In the genomic region with DNA sequence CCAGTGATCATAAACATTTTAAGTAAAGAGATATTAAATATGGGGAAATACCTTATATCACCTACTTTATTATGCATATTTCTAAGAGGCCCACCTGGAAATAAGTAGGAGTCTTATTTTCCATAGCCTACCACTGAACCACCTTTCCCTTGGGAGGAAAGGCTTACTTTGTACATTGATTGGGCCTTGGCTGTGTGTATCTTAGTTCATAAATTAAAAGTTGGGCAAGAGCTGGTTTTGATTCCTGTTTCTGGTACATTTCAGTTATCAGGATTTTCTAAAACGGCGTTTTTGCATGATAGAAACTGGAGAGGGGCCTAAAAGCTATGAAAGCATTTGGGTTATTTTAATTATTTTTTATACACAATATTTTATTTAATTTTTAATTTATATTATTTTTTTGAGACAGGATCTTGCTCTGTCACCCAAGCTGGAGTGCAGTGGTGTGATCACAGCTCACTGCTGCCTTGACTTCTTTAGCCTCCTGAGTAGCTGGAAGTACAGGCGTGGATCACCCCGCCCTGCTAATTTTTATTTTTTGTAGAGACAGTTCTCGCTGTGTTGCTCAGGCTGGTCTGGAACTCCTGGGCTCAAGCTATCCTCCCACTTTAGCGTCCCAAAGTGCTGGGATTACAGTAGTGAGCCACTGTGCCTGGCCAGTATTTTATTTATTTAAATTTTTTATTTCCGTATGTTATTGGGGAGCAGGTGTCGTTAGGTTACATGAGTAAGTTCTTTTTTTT, we compare ENCODE assay signal across 10 cellular contexts. TPM values are rescaled to one million over a fixed set of nuclear protein-coding genes. Genes with fewer than 3 reads are reported as not detected.
DNase-seq lines count a peak whose midpoint lies in the region; ATAC-seq and TF ChIP-seq lines count a peak whose summit lies in the region.
"Had no signal": no experiment of that assay in that cellular context is flagged by ENCODE, and none has a peak within 500 bp of the region (broad histone marks: within the 10 kb centered on the region; RNA-seq: fewer than 3 reads in every experiment).

No MANE protein-coding gene starts in this region.

- WGBS in HUES64, result 80% methylated on average over 6 of the region's 8 CpGs

- H3K27me3 Mint-ChIP-seq in CD4-positive, alpha-beta T cell, result no peaks in the 10 kb centered on the region
- no peaks in the 10 kb centered on the region for H3K27me3 Mint-ChIP-seq in T-cell
- no peaks in the 10 kb centered on the region for H3K27me3 Mint-ChIP-seq in mesothelial cell of epicardium (ENCODE audit: low read depth)

- DNase-seq in CD4-positive, alpha-beta T cell, result no peak
- no peak for DNase-seq in T-cell
- no peak for DNase-seq in mesothelial cell of epicardium (ENCODE audit: low spot score in 2 of 2, unreplicated experiment in 2 of 2)
- no peak for DNase-seq in NCI-H1930 (lab: John Stamatoyannopoulos, UW)
- no peak for DNase-seq in Right ventricle myocardium superior
- DNase-seq in NCI-H774 (lab: John Stamatoyannopoulos, UW), result no peak
- DNase-seq: activated CD4-positive, alpha-beta T cell treated with anti-CD3 and anti-CD28 coated beads for 48 hours; left cardiac atrium had no signal

- POLR2A ChIA-PET in CD4-positive, alpha-beta T cell (lab: Charles Lee), result interaction anchor here (1.2 to 4.9 kb wide), 2 partner anchors 20 to 67 kb away, joined by 5 to 75 read pairs; partner anchors contain the start of genes C3orf33 and SLC33A1
- POLR2A ChIA-PET in T-cell (lab: Charles Lee), result interaction anchor here (0.6 to 1.1 kb wide), 3 partner anchors 8 to 1548 kb away, joined by 3 to 8 read pairs (median 4); partner anchors contain the start of gene C3orf33 (in 1 of the 2)

- intact Hi-C loops in CD4-positive, alpha-beta T cell (cut with DNase I, micrococcal nuclease), result loop anchor here (5.0 to 10.0 kb wide), 5 partner anchors 66 to 1551 kb away; partner anchors contain the start of genes C3orf33 (in 1 of the 2), DHX36 (in 1 of the 2) and PLCH1 (in 1 of the 2)
- intact Hi-C loops in Right ventricle myocardium superior (cut with DNase I), result loop anchor here (10.0 kb wide), 1 partner anchor 118 kb away; no protein-coding TSS in a partner anchor

- ATAC-seq in CD4-positive, alpha-beta T cell (ENCODE audit: poor library complexity), result no peak
- ATAC-seq in T-cell (replicated peaks in 1 of 4), result no peak
- ATAC-seq in HG02571 (IDR thresholded peaks at IDR 0.05; ENCODE audit: unreplicated experiment), result no peak
- no peak for ATAC-seq in Right ventricle myocardium superior (ENCODE audit: poor library complexity)
- ATAC-seq: left cardiac atrium had no signal

- H3K27ac Mint-ChIP-seq in CD4-positive, alpha-beta T cell, result no peak overlapping the region
- H3K27ac Mint-ChIP-seq in T-cell (no peak overlapping the region), mesothelial cell of epicardium (peak overlapping the region; percentile 30)

- no peak overlapping the region for H3K27ac ChIP-seq in CD4-positive, alpha-beta T cell (ENCODE audit: low read depth, low read length)
- no peak overlapping the region for H3K27ac ChIP-seq in HUES64 (ENCODE audit: low read depth, low read length)

- no peak overlapping the region for H3K9ac ChIP-seq in HUES64 (ENCODE audit: low read depth, low read length)

- no peaks in the 10 kb centered on the region for H3K9me3 Mint-ChIP-seq in CD4-positive, alpha-beta T cell
- H3K9me3 Mint-ChIP-seq in T-cell (no peaks in the 10 kb centered on the region), mesothelial cell of epicardium (no peaks in the 10 kb centered on the region)

- CTCF ChIA-PET in CD4-positive, alpha-beta T cell (lab: Charles Lee), result interaction anchor here (1.2 kb wide), 2 partner anchors 67 to 75 kb away, joined by 3 to 5 read pairs; partner anchors contain the start of gene C3orf33
- CTCF ChIA-PET in T-cell (lab: Charles Lee), result interaction anchor here in 1 of 2 donors (0.8 to 4.4 kb wide), 3 partner anchors 19 to 67 kb away, joined by 3 to 44 read pairs (median 5); partner anchors contain the start of gene C3orf33

- peak overlapping the region; percentile 96 for H3K4me3 Mint-ChIP-seq in CD4-positive, alpha-beta T cell
- H3K4me3 Mint-ChIP-seq in T-cell (peak overlapping the region; percentile 24 to 95 (median 92)), mesothelial cell of epicardium (no peak overlapping the region)

- H3K36me3 ChIP-seq in HUES64 (ENCODE audit: insufficient read depth, low read length), result no peaks in the 10 kb centered on the region

- H3K4me1 Mint-ChIP-seq in CD4-positive, alpha-beta T cell (ENCODE audit: low read depth), result peaks cover 56% of the 10 kb centered on the region
- H3K4me1 Mint-ChIP-seq in T-cell (peaks cover 37 to 55% (median 52%) of the 10 kb centered on the region in 3 donors), mesothelial cell of epicardium (peaks cover 19% of the 10 kb centered on the region)

- H3K36me3 Mint-ChIP-seq in CD4-positive, alpha-beta T cell (ENCODE audit: low read depth), result peaks cover 10% of the 10 kb centered on the region
- no peaks in the 10 kb centered on the region for H3K36me3 Mint-ChIP-seq in T-cell
- H3K36me3 Mint-ChIP-seq in mesothelial cell of epicardium, result no peaks in the 10 kb centered on the region

- H3K27me3 ChIP-seq in CD4-positive, alpha-beta T cell (ENCODE audit: control insufficient read depth, insufficient read depth, low read length), result no peaks in the 10 kb centered on the region
- no peaks in the 10 kb centered on the region for H3K27me3 ChIP-seq in HUES64 (ENCODE audit: insufficient read depth, low read length)

- TF ChIP-seq CTCF in CD4-positive, alpha-beta T cell (IDR thresholded peaks at IDR 0.05), result no peak
- TF ChIP-seq CTCF in mesothelial cell of epicardium (IDR thresholded peaks at IDR 0.05; ENCODE audit: unreplicated experiment), result no peak

- peak overlapping the region; percentile 75; the same call in 1 of the 2 replicates for H3K4me3 ChIP-seq in HUES64 (ENCODE audit: low read length)

- peaks cover 25% of the 10 kb centered on the region for H3K4me1 ChIP-seq in HUES64 (ENCODE audit: insufficient read depth, low read length)

- H3K9me3 ChIP-seq in CD4-positive, alpha-beta T cell (ENCODE audit: control insufficient read depth, low read length), result no peaks in the 10 kb centered on the region
- no peaks in the 10 kb centered on the region for H3K9me3 ChIP-seq in HUES64 (ENCODE audit: insufficient read depth, low read depth, low read length)

RNA-seq across cellular contexts. Expression of gene GMPS, which starts 2.6 kb away (rescaled TPM):
- total RNA-seq in CD4-positive, alpha-beta T cell, result 10 to 100 TPM; 34.1 to 34.3 TPM
- polyA plus RNA-seq in HUES64 (2013, experiment 1 of 2), result 109 TPM
- polyA plus RNA-seq in HUES64 (2013, experiment 2 of 2), result 127 TPM
- total RNA-seq in T-cell (10 to 100 TPM; 37.4 to 44.1 (median 40.6) TPM), mesothelial cell of epicardium (69.3 to 72.6 TPM (median 69.6 TPM) in 3 replicates), Right ventricle myocardium superior (27.6 TPM)

RNA-seq across cellular contexts. Expression of gene SLC33A1, which starts 18.8 kb away (rescaled TPM):
- total RNA-seq in CD4-positive, alpha-beta T cell, result 10 to 100 TPM; 14.6 to 16.4 TPM
- 10.9 TPM for polyA plus RNA-seq in HUES64 (2013, experiment 1 of 2)
- polyA plus RNA-seq in HUES64 (2013, experiment 2 of 2), result 11.3 TPM
- 10 to 100 TPM; 17.4 to 33.1 (median 28.5) TPM for total RNA-seq in T-cell
- 22.3 to 23.8 TPM (median 22.8 TPM) in 3 replicates for total RNA-seq in mesothelial cell of epicardium
- 17.6 TPM for total RNA-seq in Right ventricle myocardium superior
